In genomic region chr12:2501464-2502181, GRCh38 we compare ENCODE assay signal across 15 cellular contexts.
DNase-seq lines count a peak whose midpoint lies in the region; ATAC-seq lines count a peak whose summit lies in the region.
"Had no signal": no experiment of that assay in that cellular context is flagged by ENCODE, and none has a peak within 500 bp of the region (broad histone marks: within the 10 kb centered on the region; RNA-seq: fewer than 3 reads in every experiment).

No MANE protein-coding gene starts in this region.

- intact Hi-C loops in dendritic cell treated with granulocyte-macrophage colony-stimulating factor and Interleukin-4, amounts not matched to agents 40 ng/mL and 50 ng/mL, for 4 days (cut with micrococcal nuclease): no loop called here

- H3K27me3 Mint-ChIP-seq in dendritic cell treated with granulocyte-macrophage colony-stimulating factor and Interleukin-4, amounts not matched to agents 40 ng/mL and 50 ng/mL, for 4 days: peaks cover 11% of the 10 kb centered on the region

- peaks cover 22% of the 10 kb centered on the region for H3K4me1 Mint-ChIP-seq in dendritic cell treated with granulocyte-macrophage colony-stimulating factor and Interleukin-4, amounts not matched to agents 40 ng/mL and 50 ng/mL, for 4 days (ENCODE audit: low read depth)

- H3K36me3 Mint-ChIP-seq in dendritic cell treated with granulocyte-macrophage colony-stimulating factor and Interleukin-4, amounts not matched to agents 40 ng/mL and 50 ng/mL, for 4 days (ENCODE audit: low read depth): no peaks in the 10 kb centered on the region

- DNase-seq in NOMO-1 treated with dmso at 0.1 percent for 144 hours (lab: John Stamatoyannopoulos, UW; ENCODE audit: unreplicated experiment) (peak; percentile 27), left lobe of liver (ENCODE audit: low spot score) (no peak), superior temporal gyrus (ENCODE audit: extremely low spot score) (peak; percentile 10), mucosa of gallbladder (ENCODE audit: low spot score) (no peak), dedifferentiated amniotic fluid mesenchymal stem cell (ENCODE audit: extremely low spot score) (no peak)
- DNase-seq: activated CD8-positive, alpha-beta memory T cell treated with anti-CD3 and anti-CD28 coated beads for 24 hours; activated gamma-delta T cell; left colon; NCI-H1105 treated with DMSO at 0.1 percent for 48 hours; NCI-H345; stimulated activated CD4-positive, alpha-beta T cell treated with anti-CD3 and anti-CD28 coated beads, Interleukin-12 subunit alpha, Interleukin-12 subunit beta, amount 100 ng/mL, for 4 hours; testis had no signal

- H3K27ac Mint-ChIP-seq in dendritic cell treated with granulocyte-macrophage colony-stimulating factor and Interleukin-4, amounts not matched to agents 40 ng/mL and 50 ng/mL, for 4 days: peak overlapping the region; percentile 7

- no peak overlapping the region for H3K4me3 Mint-ChIP-seq in dendritic cell treated with granulocyte-macrophage colony-stimulating factor and Interleukin-4, amounts not matched to agents 40 ng/mL and 50 ng/mL, for 4 days

- H3K9me3 Mint-ChIP-seq in dendritic cell treated with granulocyte-macrophage colony-stimulating factor and Interleukin-4, amounts not matched to agents 40 ng/mL and 50 ng/mL, for 4 days: no peaks in the 10 kb centered on the region

- peak; percentile 73 for ATAC-seq in left lobe of liver
- no peak for ATAC-seq in GM18868 (IDR thresholded peaks at IDR 0.05; ENCODE audit: unreplicated experiment)
- no peak for ATAC-seq in GM18907 (IDR thresholded peaks at IDR 0.05; ENCODE audit: unreplicated experiment)
- ATAC-seq: left colon had no signal

Comparison
In these comparisons a context has a peak if more than half of its experiments do, and no peak if none do; other contexts are left out.
1. DNase-seq: peak in NOMO-1 treated with dmso at 0.1 percent for 144 hours (single experiment) and superior temporal gyrus (single experiment); none in left lobe of liver (single experiment), mucosa of gallbladder (single experiment) and dedifferentiated amniotic fluid mesenchymal stem cell (single experiment).